In genomic region chr11:115613986-115614625, GRCh38 we compare ENCODE assay signal across 1 cellular context.
TF ChIP-seq lines count a peak whose summit lies in the region.

No MANE protein-coding gene starts in this region.

TF ChIP-seq in SK-N-SH treated with all-trans-retinoic acid at 6 μM for 48 hours, 23 proteins besides CTCF, POLR2A, EP300 and RAD21 (continued from another document):
- TF ChIP-seq TSHZ2 (CRISPR knock-in tag; IDR thresholded peaks at IDR 0.05), result no peak
- TF ChIP-seq TCF4 (CRISPR knock-in tag; IDR thresholded peaks at IDR 0.05; ENCODE audit: borderline replicate concordance), result no peak
- TF ChIP-seq ZFP3 (CRISPR knock-in tag; IDR thresholded peaks at IDR 0.05), result no peak
TF ChIP-seq in SK-N-SH treated with all-trans-retinoic acid at 6 μM for 48 hours: peak in this region for 0.
